In the genomic region with DNA sequence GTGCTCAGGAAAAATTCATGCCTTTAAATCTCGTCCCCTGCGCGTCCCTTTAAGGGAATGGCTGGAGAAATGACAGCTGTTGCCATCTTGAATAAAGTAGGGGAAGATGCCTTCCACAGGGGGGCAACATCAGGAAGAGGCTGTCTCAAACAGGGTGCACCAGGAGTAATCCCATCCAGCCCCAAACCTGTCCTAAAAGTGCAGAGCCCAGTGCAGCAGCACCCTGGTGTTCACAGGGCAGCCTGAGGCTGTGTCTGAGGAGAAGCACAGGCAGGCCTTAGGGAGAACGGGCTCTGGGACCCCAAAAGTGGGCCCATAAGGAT, we compare ENCODE assay signal across 1 cellular context.
TF ChIP-seq lines count a peak whose summit lies in the region.

No MANE protein-coding gene starts in this region.

TF ChIP-seq in HCT116, 20 proteins besides CTCF, POLR2A, EP300 and RAD21:
- TF ChIP-seq, protein P1, sequence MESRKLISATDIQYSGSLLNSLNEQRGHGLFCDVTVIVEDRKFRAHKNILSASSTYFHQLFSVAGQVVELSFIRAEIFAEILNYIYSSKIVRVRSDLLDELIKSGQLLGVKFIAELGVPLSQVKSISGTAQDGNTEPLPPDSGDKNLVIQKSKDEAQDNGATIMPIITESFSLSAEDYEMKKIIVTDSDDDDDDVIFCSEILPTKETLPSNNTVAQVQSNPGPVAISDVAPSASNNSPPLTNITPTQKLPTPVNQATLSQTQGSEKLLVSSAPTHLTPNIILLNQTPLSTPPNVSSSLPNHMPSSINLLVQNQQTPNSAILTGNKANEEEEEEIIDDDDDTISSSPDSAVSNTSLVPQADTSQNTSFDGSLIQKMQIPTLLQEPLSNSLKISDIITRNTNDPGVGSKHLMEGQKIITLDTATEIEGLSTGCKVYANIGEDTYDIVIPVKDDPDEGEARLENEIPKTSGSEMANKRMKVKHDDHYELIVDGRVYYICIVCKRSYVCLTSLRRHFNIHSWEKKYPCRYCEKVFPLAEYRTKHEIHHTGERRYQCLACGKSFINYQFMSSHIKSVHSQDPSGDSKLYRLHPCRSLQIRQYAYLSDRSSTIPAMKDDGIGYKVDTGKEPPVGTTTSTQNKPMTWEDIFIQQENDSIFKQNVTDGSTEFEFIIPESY (IDR thresholded peaks at IDR 0.05; ENCODE audit: extremely low read depth, insufficient replicate concordance, low read length), result no peak
- TF ChIP-seq EZH2phosphoT487 (IDR thresholded peaks at IDR 0.05; ENCODE audit: borderline replicate concordance), result no peak
- TF ChIP-seq EGR1 (IDR thresholded peaks at IDR 0.05; ENCODE audit: low read depth), result no peak
- no peak for TF ChIP-seq EZH2 (IDR thresholded peaks at IDR 0.05)
- TF ChIP-seq ELF1 (IDR thresholded peaks at IDR 0.05; ENCODE audit: borderline replicate concordance, low read depth), result no peak
